10 cellular contexts compared by ENCODE assay signal in genomic region chr1:110763149-110763548, GRCh38.
"Had no signal": no experiment of that assay in that cellular context is flagged by ENCODE, and none has a peak within 500 bp of the region (broad histone marks: within the 10 kb centered on the region; RNA-seq: fewer than 3 reads in every experiment).

No MANE protein-coding gene starts in this region.

- H3K9ac ChIP-seq: GM23248 had no signal

- H3K4me2 ChIP-seq: GM23338 had no signal

- H3K27ac Mint-ChIP-seq: GM23338, H9, HFFc6 had no signal

- H3K9me3 Mint-ChIP-seq: GM23338, H9, HFFc6 had no signal

- H3K27ac ChIP-seq: GM23248 had no signal

- H3K36me3 ChIP-seq: HAP-1 had no signal

- DNase-seq: GM23248, GOT3, H7, H9, HCEC 1CT, HFFc6 had no signal

- ATAC-seq: GM23338, HCT116 had no signal

- H3K4me1 ChIP-seq: HAP-1 had no signal

- H3K4me1 Mint-ChIP-seq: GM23338 had no signal

- H3K4me3 ChIP-seq: GM23248, GM23338, HAP-1 had no signal

- FAIRE-seq: H1 had no signal

- H3K4me3 Mint-ChIP-seq: GM23338, H9, HFFc6 had no signal

- H3K9me3 ChIP-seq: HAP-1 had no signal

- H2AFZ ChIP-seq: GM23248, GM23338 had no signal
